In the genomic region with DNA sequence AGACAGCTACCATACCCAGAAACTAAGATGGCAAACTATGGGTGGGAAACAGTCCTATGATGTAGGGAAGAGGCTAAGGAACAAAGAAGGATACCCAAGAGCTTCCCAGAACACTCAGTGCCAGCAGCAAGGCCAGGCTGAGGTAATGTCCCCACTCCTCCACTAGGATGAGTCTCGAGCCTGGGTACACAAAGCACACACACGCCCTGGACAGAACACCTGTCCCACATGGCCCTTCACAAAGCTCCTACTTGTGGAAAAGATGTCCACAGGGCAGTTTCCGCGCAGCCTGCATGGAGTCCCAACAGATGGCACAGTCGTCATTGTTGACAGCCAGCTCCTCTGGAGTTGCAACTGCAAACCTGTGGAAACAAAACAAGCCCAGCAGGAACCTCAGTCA, we compare ENCODE assay signal across 10 cellular contexts. TPM values are rescaled to one million over a fixed set of nuclear protein-coding genes. Genes with fewer than 3 reads are reported as not detected.
DNase-seq lines count a peak whose midpoint lies in the region; ATAC-seq, FAIRE-seq and TF ChIP-seq lines count a peak whose summit lies in the region.
"Had no signal": no experiment of that assay in that cellular context is flagged by ENCODE, and none has a peak within 500 bp of the region (broad histone marks: within the 10 kb centered on the region; RNA-seq: fewer than 3 reads in every experiment).

No MANE protein-coding gene starts in this region.

- no peak overlapping the region for H3K4me2 ChIP-seq in KMS-11
- H3K4me2 ChIP-seq in GM12878 (ENCODE audit: control insufficient read depth, insufficient read depth) = no peak overlapping the region

- POLR2A ChIA-PET in GM12878 (lab: Charles Lee) = interaction anchor here (0.6 kb wide), 1 partner anchor 51 kb away, joined by 6 read pairs; no protein-coding TSS in a partner anchor

- H3K36me3 ChIP-seq in KMS-11 (ENCODE audit: insufficient read depth) = no peaks in the 10 kb centered on the region
- peaks cover 10 to 30% of the 10 kb centered on the region in 2 experiments for H3K36me3 ChIP-seq in GM12878 (ENCODE audit: control insufficient read depth in 2 of 2, insufficient read depth in 2 of 2, low read length in 1 of 2)

- no peaks in the 10 kb centered on the region for H3K4me1 Mint-ChIP-seq in nephron progenitor cell
- H3K4me1 Mint-ChIP-seq in activated T-cell treated with anti-CD3 and anti-CD28 coated beads, Interleukin-2, amount 50 U/mL, for 24 hours (ENCODE audit: low read depth) = peaks cover 3% of the 10 kb centered on the region

- H3K27me3 Mint-ChIP-seq in nephron progenitor cell (ENCODE audit: low read depth, poor library complexity) = no peaks in the 10 kb centered on the region
- H3K27me3 Mint-ChIP-seq in activated T-cell treated with anti-CD3 and anti-CD28 coated beads, Interleukin-2, amount 50 U/mL, for 24 hours = no peaks in the 10 kb centered on the region

- peak; percentile 9 for DNase-seq in G401 (ENCODE audit: low spot score)
- DNase-seq in GM12878 (ENCODE audit: low read depth, low spot score) = no peak
- DNase-seq in nephron progenitor cell = no peak
- no peak for DNase-seq in activated CD8-positive, alpha-beta memory T cell treated with anti-CD3 and anti-CD28 coated beads, Interleukin-2, amount 50 U/mL, for 4 hours
- DNase-seq in H4 (ENCODE audit: low spot score) = no peak
- DNase-seq in activated T-cell treated with anti-CD3 and anti-CD28 coated beads, Interleukin-2, amount 50 U/mL, for 24 hours = no peak
- DNase-seq: GM23248 had no signal

- no peak overlapping the region for H3K4me3 Mint-ChIP-seq in nephron progenitor cell
- no peak overlapping the region for H3K4me3 Mint-ChIP-seq in activated T-cell treated with anti-CD3 and anti-CD28 coated beads, Interleukin-2, amount 50 U/mL, for 24 hours

- H3K4me3 ChIP-seq in KMS-11 (IDR thresholded peaks at IDR 0.05; ENCODE audit: insufficient read depth, low read depth, low read length) (no peak overlapping the region), GM12878 (no peak overlapping the region)
- H3K4me3 ChIP-seq: GM23248, SK-N-MC had no signal

- H3K27me3 ChIP-seq in KMS-11 (ENCODE audit: insufficient read depth, low read depth) (no peaks in the 10 kb centered on the region), GM12878 (replicated peaks in 1 of 2; ENCODE audit: control insufficient read depth in 2 of 2, insufficient read depth in 2 of 2, low read length in 1 of 2) (no peaks in the 10 kb centered on the region)

- no TSS peak for BruUV-seq in GM12878 (replicated peaks; lab: Mats Ljungman, UMichigan)

- TF ChIP-seq EP300 in GM12878 (IDR thresholded peaks at IDR 0.05; ENCODE audit: borderline replicate concordance in 1 of 2, control insufficient read depth in 1 of 2, low read depth in 2 of 2, low read length in 2 of 2) = no peak

- RAD21 ChIA-PET in GM12878 (lab: Charles Lee; ENCODE audit: unreplicated experiment) = interaction anchor here (0.9 kb wide), 2 partner anchors 50 to 300 kb away, joined by 3 read pairs; a partner anchor contains a TSS

- H3K9ac ChIP-seq in KMS-11 (no peak overlapping the region), GM12878 (ENCODE audit: control insufficient read depth, insufficient read depth, low read length) (no peak overlapping the region)
- H3K9ac ChIP-seq: GM23248 had no signal

- H3K27ac ChIP-seq in KMS-11 (no peak overlapping the region), GM12878 (ENCODE audit: control insufficient read depth, insufficient read depth) (no peak overlapping the region)
- H3K27ac ChIP-seq: GM23248, SK-N-MC had no signal

- H3K4me1 ChIP-seq in KMS-11 (ENCODE audit: low read depth, poor library complexity, severe bottlenecking) (no peaks in the 10 kb centered on the region), GM12878 (ENCODE audit: control insufficient read depth, insufficient read depth, low read length) (no peaks in the 10 kb centered on the region)

- in situ Hi-C loops in G401 (cut with HindIII; ENCODE audit: low sequenced_read_pairs) (no loop called here), GM12878 (cut with MboI) (no loop called here)

- TF ChIP-seq POLR2A in GM12878 (IDR thresholded peaks at IDR 0.05; ENCODE audit: low read depth, low read length) = no peak

- SMC1A ChIA-PET in GM12878 (lab: Charles Lee; ENCODE audit: uncharacterized antibody, unreplicated experiment) = interaction anchor here (0.8 kb wide), 1 partner anchor 21 kb away, joined by 3 read pairs; no protein-coding TSS in a partner anchor

- intact Hi-C loops in GM12878 (cut with micrococcal nuclease; ENCODE audit: unreplicated experiment) = no loop called here

- no peak overlapping the region for H3K27ac Mint-ChIP-seq in nephron progenitor cell
- no peak overlapping the region for H3K27ac Mint-ChIP-seq in activated T-cell treated with anti-CD3 and anti-CD28 coated beads, Interleukin-2, amount 50 U/mL, for 24 hours

- TF ChIP-seq RAD21 in GM12878 (IDR thresholded peaks at IDR 0.05; ENCODE audit: insufficient read depth, low read depth, low read length) = peak; percentile 36

- no peak for FAIRE-seq in GM12878 (lab: Jason Lieb, UNC)

- no peaks in the 10 kb centered on the region for H3K79me2 ChIP-seq in KMS-11 (ENCODE audit: insufficient read depth, low read depth)
- no peaks in the 10 kb centered on the region for H3K79me2 ChIP-seq in GM12878 (ENCODE audit: control insufficient read depth, insufficient read depth, low read length)

- H3K9me3 ChIP-seq in GM12878 (replicated peaks; ENCODE audit: control insufficient read depth, insufficient read depth, low read length) = no peaks in the 10 kb centered on the region

- peak; percentile 88 for ATAC-seq in GM12878
- no peak for ATAC-seq in HG03095 (IDR thresholded peaks at IDR 0.05; ENCODE audit: unreplicated experiment)

- 0 out of 2 replicates have a peak, but pooled peaks have one; percentile 36 for TF ChIP-seq CTCF in KMS-11 (conservative IDR thresholded peaks at IDR 0.05; ENCODE audit: low read depth, low read length)
- peak; percentile 29 to 45 (median 42); a peak in 5 of 6 replicates for TF ChIP-seq CTCF in GM12878 (IDR thresholded peaks at IDR 0.05 in 2 of 3, conservative IDR thresholded peaks at IDR 0.05 in 1 of 3; ENCODE audit: control insufficient read depth in 2 of 3, extremely low read depth in 1 of 3, insufficient read depth in 1 of 3, low read depth in 3 of 3, low read length in 3 of 3)
- peak; percentile 24 for TF ChIP-seq CTCF in nephron progenitor cell (IDR thresholded peaks at IDR 0.05)

- H4K20me1 ChIP-seq in KMS-11 (ENCODE audit: insufficient read depth) (no peaks in the 10 kb centered on the region), GM12878 (ENCODE audit: control insufficient read depth, insufficient read depth) (no peaks in the 10 kb centered on the region)

- WGBS in GM12878 (ENCODE audit: insufficient coverage, insufficient replicate concordance, low lambda C conversion rate, missing lambda C conversion rate) = 66% methylated on average over 5 of the region's 5 CpGs

- H3K9me3 Mint-ChIP-seq in nephron progenitor cell = peaks cover 4% of the 10 kb centered on the region
- no peaks in the 10 kb centered on the region for H3K9me3 Mint-ChIP-seq in activated T-cell treated with anti-CD3 and anti-CD28 coated beads, Interleukin-2, amount 50 U/mL, for 24 hours

- peaks cover 64% of the 10 kb centered on the region for H3K36me3 Mint-ChIP-seq in nephron progenitor cell (ENCODE audit: low read depth)
- peaks cover 70% of the 10 kb centered on the region for H3K36me3 Mint-ChIP-seq in activated T-cell treated with anti-CD3 and anti-CD28 coated beads, Interleukin-2, amount 50 U/mL, for 24 hours (ENCODE audit: low read depth)

- H2AFZ ChIP-seq in KMS-11 (ENCODE audit: low read depth) (no peak overlapping the region), GM12878 (ENCODE audit: control insufficient read depth, low read depth, low read length) (no peak overlapping the region)
- H2AFZ ChIP-seq: GM23248 had no signal

- CTCF ChIA-PET in GM12878 (lab: Yijun Ruan, JAX) = interaction anchor here (0.5 to 1.5 kb wide), 5 partner anchors 8 to 300 kb away, joined by 3 to 5 read pairs (median 3); a partner anchor contains a TSS

RNA-seq across cellular contexts. Expression of a gene that starts 23.9 kb away (rescaled TPM):
- total RNA-seq in G401 (2014; rRNA removed; shearing (Covaris generic)) = 77.0 and 94.4 TPM in 2 replicates
- total RNA-seq in GM12878 (2013; cell fraction: nucleolus; rRNA removed) = 87.4 and 111 TPM in 2 replicates
- total RNA-seq in GM12878 (2014; rRNA removed) = 67.6 and 86.9 TPM in 2 replicates
- total RNA-seq in GM12878 (2014; rRNA removed; fragmentation: Illumina TruSeq; extraction: Trizol) = 42.2 and 42.9 TPM in 2 replicates
- total RNA-seq in GM12878 (2021) = 56.2 and 63.7 TPM in 2 replicates
- polyA plus RNA-seq in GM12878 (2011; ENCODE audit: low read depth) = 35.5 TPM
- polyA plus RNA-seq in GM12878 (2011; rRNA removed) = 13.4 and 34.0 TPM in 2 replicates
- 35.4 and 39.0 TPM in 2 replicates for polyA plus RNA-seq in GM12878 (2011; cell fraction: cytosol; rRNA removed)
- polyA plus RNA-seq in GM12878 (2011; cell fraction: nucleus; rRNA removed) = 36.0 and 41.7 TPM in 2 replicates
- 56.2 and 58.8 TPM in 2 replicates for polyA plus RNA-seq in GM12878 (2012)
- polyA plus RNA-seq in GM12878 (2014; fragmentation: Illumina TruSeq; extraction: Trizol) = 22.6 and 23.1 TPM in 2 replicates
- 10 to 100 TPM; 11.8 to 13.8 TPM for polyA plus RNA-seq in GM12878 (2014; fragmentation: Nextera tagmentation; extraction: Ambion mirVana)
- 30.1 and 33.2 TPM in 2 replicates for polyA plus RNA-seq in GM12878 (2014; rRNA removed)
- polyA plus RNA-seq in GM12878 (2016; fragmentation: Nextera tagmentation; extraction: Ambion mirVana) = 10 to 100 TPM in 1 of 2 experiments, 1 to 10 TPM in 1; 8.2 to 10.0 TPM
- 122 and 134 TPM in 2 replicates for polyA minus RNA-seq in GM12878 (2011; rRNA and poly(A)+ RNA removed)
- 56.4 and 58.7 TPM in 2 replicates for polyA minus RNA-seq in GM12878 (2011; cell fraction: cytosol; rRNA and poly(A)+ RNA removed)
- 42.3 and 71.1 TPM in 2 replicates for polyA minus RNA-seq in GM12878 (2011; cell fraction: nucleus; rRNA and poly(A)+ RNA removed)
- 79.7 and 87.8 TPM in 2 replicates for total RNA-seq in H4 (2014; rRNA removed; shearing (Covaris generic))

RNA-seq across cellular contexts. Expression of a gene that starts 49.6 kb away (rescaled TPM):
- total RNA-seq in G401 (2014; rRNA removed; shearing (Covaris generic)) = 106 and 165 TPM in 2 replicates
- total RNA-seq in GM12878 (2013; cell fraction: nucleolus; rRNA removed) = 86.7 and 87.9 TPM in 2 replicates
- total RNA-seq in GM12878 (2014; rRNA removed) (145 and 229 TPM in 2 replicates), GM12878 (2014; rRNA removed; fragmentation: Illumina TruSeq; extraction: Trizol) (106 and 110 TPM in 2 replicates), GM12878 (2021) (200 and 203 TPM in 2 replicates)
- polyA plus RNA-seq in GM12878 (2011; ENCODE audit: low read depth) = 31.4 TPM
- polyA plus RNA-seq in GM12878 (2011; rRNA removed) (183 and 220 TPM in 2 replicates), GM12878 (2014; fragmentation: Illumina TruSeq; extraction: Trizol) (104 and 141 TPM in 2 replicates), GM12878 (2014; fragmentation: Nextera tagmentation; extraction: Ambion mirVana) (100 to 1,000 TPM in 1 of 2 experiments, 10 to 100 TPM in 1; 70.1 to 120 TPM), GM12878 (2014; rRNA removed) (99.0 and 175 TPM in 2 replicates), GM12878 (2016; fragmentation: Nextera tagmentation; extraction: Ambion mirVana) (100 to 1,000 TPM; 134 to 152 TPM)
- 82.6 and 83.4 TPM in 2 replicates for polyA plus RNA-seq in GM12878 (2011; cell fraction: cytosol; rRNA removed)
- 92.4 and 104 TPM in 2 replicates for polyA plus RNA-seq in GM12878 (2011; cell fraction: nucleus; rRNA removed)
- 108 and 126 TPM in 2 replicates for polyA plus RNA-seq in GM12878 (2012)
- 69.1 and 126 TPM in 2 replicates for polyA minus RNA-seq in GM12878 (2011; rRNA and poly(A)+ RNA removed)
- polyA minus RNA-seq in GM12878 (2011; cell fraction: cytosol; rRNA and poly(A)+ RNA removed) = 54.4 and 64.9 TPM in 2 replicates
- 66.1 and 119 TPM in 2 replicates for polyA minus RNA-seq in GM12878 (2011; cell fraction: nucleus; rRNA and poly(A)+ RNA removed)
- 93.0 and 147 TPM in 2 replicates for total RNA-seq in H4 (2014; rRNA removed; shearing (Covaris generic))

RNA-seq across cellular contexts. Expression of a gene that starts 49.9 kb away (rescaled TPM):
- total RNA-seq in G401 (2014; rRNA removed; shearing (Covaris generic)) = 69.8 and 82.3 TPM in 2 replicates
- 46.4 and 58.2 TPM in 2 replicates for total RNA-seq in GM12878 (2013; cell fraction: nucleolus; rRNA removed)
- total RNA-seq in GM12878 (2014; rRNA removed) = 42.4 and 58.3 TPM in 2 replicates
- 41.8 and 43.2 TPM in 2 replicates for total RNA-seq in GM12878 (2014; rRNA removed; fragmentation: Illumina TruSeq; extraction: Trizol)
- 51.6 and 54.4 TPM in 2 replicates for total RNA-seq in GM12878 (2021)
- 23.3 TPM for polyA plus RNA-seq in GM12878 (2011; ENCODE audit: low read depth)
- 38.8 and 48.8 TPM in 2 replicates for polyA plus RNA-seq in GM12878 (2011; rRNA removed)
- 24.5 and 33.4 TPM in 2 replicates for polyA plus RNA-seq in GM12878 (2011; cell fraction: cytosol; rRNA removed)
- polyA plus RNA-seq in GM12878 (2011; cell fraction: nucleus; rRNA removed) = 20.0 and 32.1 TPM in 2 replicates
- 30.6 and 35.2 TPM in 2 replicates for polyA plus RNA-seq in GM12878 (2012)
- 60.6 and 74.3 TPM in 2 replicates for polyA plus RNA-seq in GM12878 (2014; fragmentation: Illumina TruSeq; extraction: Trizol)
- polyA plus RNA-seq in GM12878 (2014; fragmentation: Nextera tagmentation; extraction: Ambion mirVana) = 10 to 100 TPM; 31.4 to 40.7 TPM
- 54.8 and 57.2 TPM in 2 replicates for polyA plus RNA-seq in GM12878 (2014; rRNA removed)
- polyA plus RNA-seq in GM12878 (2016; fragmentation: Nextera tagmentation; extraction: Ambion mirVana) = 100 to 1,000 TPM; 117 to 119 TPM
- 22.8 and 33.9 TPM in 2 replicates for polyA minus RNA-seq in GM12878 (2011; rRNA and poly(A)+ RNA removed)
- 10.7 and 14.0 TPM in 2 replicates for polyA minus RNA-seq in GM12878 (2011; cell fraction: cytosol; rRNA and poly(A)+ RNA removed)
- polyA minus RNA-seq in GM12878 (2011; cell fraction: nucleus; rRNA and poly(A)+ RNA removed) = 11.7 and 20.0 TPM in 2 replicates
- total RNA-seq in H4 (2014; rRNA removed; shearing (Covaris generic)) = 77.7 and 95.5 TPM in 2 replicates
